ENCODE assay signal across 16 cellular contexts in genomic region chr2:241615041-241615440, GRCh38.
"Had no signal": no experiment of that assay in that cellular context is flagged by ENCODE, and none has a peak within 500 bp of the region (broad histone marks: within the 10 kb centered on the region; RNA-seq: fewer than 3 reads in every experiment).

No MANE protein-coding gene starts in this region.

- H3K9ac ChIP-seq: parathyroid adenoma had no signal

- H2AFZ ChIP-seq: parathyroid adenoma had no signal

- ATAC-seq: esophagus mucosa, gastrocnemius medialis, left lobe of liver, sciatic nerve, upper lobe of right lung had no signal

- H3K9me3 ChIP-seq: gastrocnemius medialis, upper lobe of right lung had no signal

- H3K9me3 Mint-ChIP-seq: activated naive CD4-positive, alpha-beta T cell treated with anti-CD3 and anti-CD28 coated beads, Interleukin-2, amount 50 U/mL, for 24 hours; nephron had no signal

- DNase-seq: activated CD4-positive, alpha-beta T cell treated with anti-CD3 and anti-CD28 coated beads for 48 hours; activated CD8-positive, alpha-beta memory T cell treated with anti-CD3 and anti-CD28 coated beads for 24 hours; activated CD8-positive, alpha-beta memory T cell treated with anti-CD3 and anti-CD28 coated beads, Interleukin-2, amount 50 U/mL, for 48 hours; activated effector memory CD4-positive, alpha-beta T cell treated with Interleukin-2 at 50 U/mL for 16 hours; activated T-cell treated with anti-CD3 and anti-CD28 coated beads, Interleukin-2, amount 50 U/mL, for 48 hours; effector CD4-positive, alpha-beta T cell; gastrocnemius medialis; midbrain; stimulated activated naive CD4-positive, alpha-beta T cell; upper lobe of right lung had no signal

- H3K27me3 ChIP-seq: gastrocnemius medialis, upper lobe of right lung had no signal

- H3K27me3 Mint-ChIP-seq: activated naive CD4-positive, alpha-beta T cell treated with anti-CD3 and anti-CD28 coated beads, Interleukin-2, amount 50 U/mL, for 24 hours had no signal

- H3K27ac ChIP-seq: gastrocnemius medialis, parathyroid adenoma, upper lobe of right lung had no signal

- H3K4me3 ChIP-seq: gastrocnemius medialis, upper lobe of right lung had no signal

- H3K36me3 ChIP-seq: gastrocnemius medialis, upper lobe of right lung had no signal

- H3K4me3 Mint-ChIP-seq: activated naive CD4-positive, alpha-beta T cell treated with anti-CD3 and anti-CD28 coated beads, Interleukin-2, amount 50 U/mL, for 24 hours had no signal

- H3K27ac Mint-ChIP-seq: activated naive CD4-positive, alpha-beta T cell treated with anti-CD3 and anti-CD28 coated beads, Interleukin-2, amount 50 U/mL, for 24 hours had no signal
